In genomic region chr1:13439104-13439783, GRCh38 we compare ENCODE assay signal across 15 cellular contexts. TPM values are rescaled to one million over a fixed set of nuclear protein-coding genes. Genes with fewer than 3 reads are reported as not detected.
"Had no signal": no experiment of that assay in that cellular context is flagged by ENCODE, and none has a peak within 500 bp of the region (broad histone marks: within the 10 kb centered on the region; RNA-seq: fewer than 3 reads in every experiment).

No MANE protein-coding gene starts in this region.

RNA-seq across cellular contexts. Expression of gene PRAMEF20, which starts 29.0 kb away (rescaled TPM):
- total RNA-seq: activated B cell treated with CpG ODN at 0.5 μM for 24 hours; activated CD4-positive, alpha-beta memory T cell treated with anti-CD3 and anti-CD28 coated beads for 36 hours; activated CD4-positive, alpha-beta memory T cell treated with anti-CD3 and anti-CD28 coated beads, Interleukin-2, amount 10 ng/mL, durations not matched to agents 7 days and 5 days; activated CD4-positive, alpha-beta T cell treated with anti-CD3 and anti-CD28 coated beads for 36 hours; activated CD4-positive, alpha-beta T cell treated with anti-CD3 and anti-CD28 coated beads, Interleukin-2, amount 10 ng/mL, durations not matched to agents 24 days and 14 days; activated CD4-positive, alpha-beta T cell treated with anti-CD3 and anti-CD28 coated beads, Interleukin-2, amount 10 ng/mL, durations not matched to agents 7 days and 5 days; activated CD8-positive, alpha-beta memory T cell treated with anti-CD3 and anti-CD28 coated beads for 36 hours; activated CD8-positive, alpha-beta memory T cell treated with anti-CD3 and anti-CD28 coated beads, Interleukin-2, amount 10 ng/mL, durations not matched to agents 7 days and 5 days; activated CD8-positive, alpha-beta T cell treated with anti-CD3 and anti-CD28 coated beads for 36 hours; activated CD8-positive, alpha-beta T cell treated with anti-CD3 and anti-CD28 coated beads, Interleukin-2, amount 10 ng/mL, durations not matched to agents 7 days and 5 days; T-cell; T-helper 1 cell treated with Interleukin-12 subunit alpha and Interleukin-12 subunit beta and Interleukin-4 antibody, amounts not matched to agents 30 ng/mL and 1 ng/mL, for 36 hours; T-helper 17 cell; T-helper 2 cell treated with Interferon-gamma antibody and Interleukin-4, amounts not matched to agents 100 ng/mL and 5 ng/mL, for 36 hours; WTC11 had no signal

RNA-seq across cellular contexts. Expression of gene PRAMEF17, which starts 49.8 kb away (rescaled TPM):
- total RNA-seq: activated B cell treated with CpG ODN at 0.5 μM for 24 hours; activated CD4-positive, alpha-beta memory T cell treated with anti-CD3 and anti-CD28 coated beads for 36 hours; activated CD4-positive, alpha-beta memory T cell treated with anti-CD3 and anti-CD28 coated beads, Interleukin-2, amount 10 ng/mL, durations not matched to agents 7 days and 5 days; activated CD4-positive, alpha-beta T cell treated with anti-CD3 and anti-CD28 coated beads for 36 hours; activated CD4-positive, alpha-beta T cell treated with anti-CD3 and anti-CD28 coated beads, Interleukin-2, amount 10 ng/mL, durations not matched to agents 24 days and 14 days; activated CD4-positive, alpha-beta T cell treated with anti-CD3 and anti-CD28 coated beads, Interleukin-2, amount 10 ng/mL, durations not matched to agents 7 days and 5 days; activated CD8-positive, alpha-beta memory T cell treated with anti-CD3 and anti-CD28 coated beads for 36 hours; activated CD8-positive, alpha-beta memory T cell treated with anti-CD3 and anti-CD28 coated beads, Interleukin-2, amount 10 ng/mL, durations not matched to agents 7 days and 5 days; activated CD8-positive, alpha-beta T cell treated with anti-CD3 and anti-CD28 coated beads for 36 hours; activated CD8-positive, alpha-beta T cell treated with anti-CD3 and anti-CD28 coated beads, Interleukin-2, amount 10 ng/mL, durations not matched to agents 7 days and 5 days; T-cell; T-helper 1 cell treated with Interleukin-12 subunit alpha and Interleukin-12 subunit beta and Interleukin-4 antibody, amounts not matched to agents 30 ng/mL and 1 ng/mL, for 36 hours; T-helper 17 cell; T-helper 2 cell treated with Interferon-gamma antibody and Interleukin-4, amounts not matched to agents 100 ng/mL and 5 ng/mL, for 36 hours; WTC11 had no signal
